ENCODE assay signal across 10 cellular contexts in the genomic region with DNA sequence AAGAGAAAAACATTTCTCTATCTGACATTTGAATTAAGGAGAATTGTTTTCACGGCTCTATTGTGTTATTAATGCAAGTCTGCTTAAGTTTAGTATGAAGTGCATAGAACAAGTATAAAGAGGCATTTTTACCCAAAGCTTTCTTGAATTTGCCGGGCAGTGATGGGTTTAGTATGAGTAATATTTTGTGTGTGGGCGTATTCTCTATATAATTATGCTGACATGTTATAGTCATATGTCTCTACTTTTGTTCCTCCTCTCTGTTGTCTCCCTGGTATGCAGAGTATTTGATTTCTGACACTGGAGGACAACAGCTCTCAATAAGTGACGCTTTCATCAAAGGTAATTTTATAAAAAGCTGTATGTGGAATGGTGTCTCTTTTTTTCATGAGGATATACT.
DNase-seq lines count a peak whose midpoint lies in the region; ATAC-seq and FAIRE-seq lines count a peak whose summit lies in the region.
"Had no signal": no experiment of that assay in that cellular context is flagged by ENCODE, and none has a peak within 500 bp of the region (broad histone marks: within the 10 kb centered on the region; RNA-seq: fewer than 3 reads in every experiment).

No MANE protein-coding gene starts in this region.

- ATAC-seq in GM21515 (IDR thresholded peaks at IDR 0.05; ENCODE audit: unreplicated experiment) (peak; percentile 46), HG03342 (IDR thresholded peaks at IDR 0.05; ENCODE audit: unreplicated experiment) (peak; percentile 58)

- DNase-seq in GM18507 (ENCODE audit: extremely low spot score, insufficient read length, low read depth) (no peak), hepatic stellate cell (ENCODE audit: low spot score) (peak; percentile 2), DMS53 treated with DMSO at 0.1 percent for 48 hours (lab: John Stamatoyannopoulos, UW; ENCODE audit: unreplicated experiment) (no peak), NCI-H526 treated with DMSO at 0.1 percent for 48 hours (lab: John Stamatoyannopoulos, UW) (no peak), NCI-H2081 treated with DMSO at 0.1 percent for 48 hours (lab: John Stamatoyannopoulos, UW) (no peak)
- DNase-seq: activated CD4-positive, alpha-beta T cell treated with anti-CD3 and anti-CD28 coated beads, Interleukin-2, amount 10 ng/mL, durations not matched to agents 7 days and 5 days; GF-D8 had no signal

- peak; percentile 76 for FAIRE-seq in GM18507 (lab: Jason Lieb, UNC)
- FAIRE-seq: colon had no signal
